ENCODE assay signal across 1 cellular context in genomic region chr17:6374761-6375312, GRCh38.
TF ChIP-seq lines count a peak whose summit lies in the region.

No MANE protein-coding gene starts in this region.

TF ChIP-seq in GM23338, 12 proteins besides CTCF, POLR2A, EP300 and RAD21 (continued from another document):
- TF ChIP-seq REST (IDR thresholded peaks at IDR 0.05; ENCODE audit: unreplicated experiment) = no peak
